In genomic region chr14:61562321-61563161, GRCh38 we compare ENCODE assay signal across 8 cellular contexts.
A peak's percentile ranks its signal among the peaks of the same experiment; 100 is the strongest.
DNase-seq lines count a peak whose midpoint lies in the region; ATAC-seq and TF ChIP-seq lines count a peak whose summit lies in the region.

No MANE protein-coding gene starts in this region.

- H3K27ac Mint-ChIP-seq in osteocyte (ENCODE audit: unreplicated experiment): peak overlapping the region; percentile 94

- CTCF ChIA-PET in A673 (lab: Charles Lee): no interaction called here

- no peaks in the 10 kb centered on the region for H3K9me3 ChIP-seq in SJCRH30 (replicated peaks)
- no peaks in the 10 kb centered on the region for H3K9me3 ChIP-seq in A673 (ENCODE audit: low read depth, low read length, poor library complexity, severe bottlenecking)

- H3K9me3 Mint-ChIP-seq in osteocyte (ENCODE audit: unreplicated experiment): peaks cover 3% of the 10 kb centered on the region

- no peaks in the 10 kb centered on the region for H3K27me3 Mint-ChIP-seq in osteocyte (ENCODE audit: unreplicated experiment)

- peak; percentile 73 for DNase-seq in DMS53 (lab: John Stamatoyannopoulos, UW)
- no peak for DNase-seq in DMS53 treated with DMSO at 0.1 percent for 48 hours (lab: John Stamatoyannopoulos, UW; ENCODE audit: unreplicated experiment)
- peak in 1 of 2 experiments; percentile 77 for DNase-seq in SJCRH30
- DNase-seq in dermis blood vessel endothelial cell: peak; percentile 84
- no peak for DNase-seq in osteocyte (ENCODE audit: extremely low spot score, unreplicated experiment)
- DNase-seq in A673 (ENCODE audit: low spot score): no peak

- H3K4me1 ChIP-seq in SJCRH30: peaks cover 62% of the 10 kb centered on the region
- peaks cover 17% of the 10 kb centered on the region for H3K4me1 ChIP-seq in A673 (ENCODE audit: insufficient read depth, low read length, poor library complexity, severe bottlenecking)

- intact Hi-C loops in A673 (cut with micrococcal nuclease; ENCODE audit: unreplicated experiment): no loop called here

- H3K27ac ChIP-seq in SJCRH30: peak overlapping the region; percentile 93
- no peak overlapping the region for H3K27ac ChIP-seq in A673 (ENCODE audit: low read depth, low read length, poor library complexity, severe bottlenecking)

- peaks cover 95% of the 10 kb centered on the region for H3K4me1 Mint-ChIP-seq in osteocyte (ENCODE audit: unreplicated experiment)

- H3K27me3 ChIP-seq in SJCRH30 (no peaks in the 10 kb centered on the region), A673 (replicated peaks; ENCODE audit: insufficient read depth, low read depth, low read length, poor library complexity) (no peaks in the 10 kb centered on the region)

- H3K36me3 ChIP-seq in SJCRH30 (no peaks in the 10 kb centered on the region), A673 (ENCODE audit: insufficient read depth, low read length, poor library complexity, severe bottlenecking) (no peaks in the 10 kb centered on the region)

- no TSS peak for BruUV-seq in A673 (replicated peaks; lab: Mats Ljungman, UMichigan)

- TF ChIP-seq CTCF in osteocyte (IDR thresholded peaks at IDR 0.05) (no peak), A673 (conservative IDR thresholded peaks at IDR 0.05; ENCODE audit: low read depth, low read length) (no peak)

- POLR2A ChIA-PET in A673 (lab: Charles Lee; ENCODE audit: low non-redundant PET): no interaction called here

- no peak for ATAC-seq in GM18517 (IDR thresholded peaks at IDR 0.05; ENCODE audit: unreplicated experiment)
- ATAC-seq in HG03097 (IDR thresholded peaks at IDR 0.05; ENCODE audit: low FRiP score, unreplicated experiment): no peak

- H3K4me3 Mint-ChIP-seq in osteocyte (ENCODE audit: unreplicated experiment): no peak overlapping the region

- no peaks in the 10 kb centered on the region for H3K36me3 Mint-ChIP-seq in osteocyte (ENCODE audit: unreplicated experiment)

- H3K4me3 ChIP-seq in SJCRH30 (peak overlapping the region; percentile 37), A673 (ENCODE audit: low read depth, low read length, poor library complexity, severe bottlenecking) (no peak overlapping the region)

Comparison
In these comparisons a context has a peak if more than half of its experiments do, and no peak if none do; other contexts are left out.
1. DNase-seq: peak in DMS53 (single experiment) and dermis blood vessel endothelial cell (single experiment); none in DMS53 treated with DMSO at 0.1 percent for 48 hours (single experiment), osteocyte (single experiment) and A673 (single experiment).